In the genomic region with DNA sequence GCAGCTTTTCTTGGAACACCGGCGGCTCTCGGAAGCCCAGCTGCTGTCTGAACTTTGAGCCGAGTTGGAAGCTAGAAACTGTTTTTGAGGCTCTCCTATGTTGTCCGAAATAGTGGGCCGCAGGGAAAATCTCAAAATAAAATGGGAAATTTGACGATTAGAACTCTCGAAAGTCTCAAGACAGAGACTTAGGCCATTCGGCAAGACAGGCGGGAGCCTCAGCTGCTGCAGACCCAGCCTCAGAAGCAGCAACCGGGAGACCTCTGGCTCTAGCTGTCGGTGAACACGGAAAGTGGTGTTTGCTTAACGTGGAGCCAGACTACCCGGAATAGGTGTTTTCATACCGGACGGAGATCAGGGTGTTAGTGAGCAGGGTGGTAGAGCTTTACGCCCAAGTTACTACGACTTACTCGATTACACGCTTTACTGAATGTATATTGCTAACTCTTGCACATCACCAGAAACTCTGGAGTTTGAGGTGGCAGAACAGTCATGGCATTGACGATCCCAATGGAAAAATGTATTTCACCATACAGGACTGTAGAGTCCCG, we compare ENCODE assay signal across 8 cellular contexts. TPM values are rescaled to one million over a fixed set of nuclear protein-coding genes. Genes with fewer than 3 reads are reported as not detected.
DNase-seq lines count a peak whose midpoint lies in the region; ATAC-seq and TF ChIP-seq lines count a peak whose summit lies in the region.

No MANE protein-coding gene starts in this region.

- H4K20me1 ChIP-seq in BLaER1 treated with 17β-estradiol and CSF1 and Interleukin-3, amounts not matched to agents 10 nM and 100 nM, result peaks cover 23 to 53% (median 37%) of the 10 kb centered on the region in 11 experiments; a peak in 20 of 22 replicates

- TF ChIP-seq CTCF in VCaP (conservative IDR thresholded peaks at IDR 0.05), result no peak
- no peak for TF ChIP-seq CTCF in glutamatergic neuron (IDR thresholded peaks at IDR 0.05; ENCODE audit: partially characterized antibody, unreplicated experiment)
- no peak for TF ChIP-seq CTCF in sigmoid colon (IDR thresholded peaks at IDR 0.05)

- peaks cover 2% of the 10 kb centered on the region for H3K4me1 Mint-ChIP-seq in glutamatergic neuron (ENCODE audit: low read depth, unreplicated experiment)

- peaks cover 7% of the 10 kb centered on the region for H3K9me3 Mint-ChIP-seq in glutamatergic neuron (ENCODE audit: unreplicated experiment)

- H3K4me3 Mint-ChIP-seq in glutamatergic neuron (ENCODE audit: unreplicated experiment), result peak overlapping the region; percentile 92

- H3K9me3 ChIP-seq in BLaER1 treated with 17β-estradiol and CSF1 and Interleukin-3, amounts not matched to agents 10 nM and 100 nM (replicated peaks in 1 of 11), result no peaks in the 10 kb centered on the region
- no peaks in the 10 kb centered on the region for H3K9me3 ChIP-seq in sigmoid colon

- H3K36me3 ChIP-seq in BLaER1 treated with 17β-estradiol and CSF1 and Interleukin-3, amounts not matched to agents 10 nM and 100 nM, result peaks cover 63 to 83% (median 79%) of the 10 kb centered on the region in 11 experiments
- H3K36me3 ChIP-seq in sigmoid colon, result peaks cover 9 to 74% (median 48%) of the 10 kb centered on the region in 4 donors

- H3K27ac Mint-ChIP-seq in glutamatergic neuron (ENCODE audit: unreplicated experiment), result peak overlapping the region; percentile 92

- no peak for TF ChIP-seq POLR2A in sigmoid colon (IDR thresholded peaks at IDR 0.05)

- peak overlapping the region; percentile 82 to 96 (median 93) for H3K4me2 ChIP-seq in BLaER1 treated with 17β-estradiol and CSF1 and Interleukin-3, amounts not matched to agents 10 nM and 100 nM

- H3K27me3 Mint-ChIP-seq in glutamatergic neuron (ENCODE audit: unreplicated experiment), result peaks cover 1% of the 10 kb centered on the region

- H3K9ac ChIP-seq in BLaER1 treated with 17β-estradiol and CSF1 and Interleukin-3, amounts not matched to agents 10 nM and 100 nM, result peak overlapping the region; percentile 92 to 99 (median 95)

- H3K4me3 ChIP-seq in BLaER1 treated with 17β-estradiol and CSF1 and Interleukin-3, amounts not matched to agents 10 nM and 100 nM, result peak overlapping the region; percentile 75 to 92 (median 83)
- peak overlapping the region; percentile 73 to 99 (median 82) for H3K4me3 ChIP-seq in sigmoid colon

- DNase-seq in glutamatergic neuron (no peak), sigmoid colon (no peak), DMS114 treated with DMSO at 0.1 percent for 48 hours (lab: John Stamatoyannopoulos, UW; ENCODE audit: unreplicated experiment) (no peak), NCI-H146 (lab: John Stamatoyannopoulos, UW) (no peak)

- H3K36me3 Mint-ChIP-seq in glutamatergic neuron (ENCODE audit: unreplicated experiment), result no peaks in the 10 kb centered on the region

- 2 to 6% methylated on average over 23 of the region's 23 CpGs for WGBS in sigmoid colon, 2 donors

- intact Hi-C loops in sigmoid colon (cut with DNase I), result loop anchor here (5.0 to 10.0 kb wide), 2 partner anchors 206 to 254 kb away; a partner anchor contains a TSS

- peaks cover 24 to 46% (median 38%) of the 10 kb centered on the region in 10 experiments for H3K4me1 ChIP-seq in BLaER1 treated with 17β-estradiol and CSF1 and Interleukin-3, amounts not matched to agents 10 nM and 100 nM
- H3K4me1 ChIP-seq in sigmoid colon, result peaks cover 0 to 22% (median 18%) of the 10 kb centered on the region in 4 donors

- peak; percentile 10 for ATAC-seq in GM21825 (IDR thresholded peaks at IDR 0.05; ENCODE audit: unreplicated experiment)
- ATAC-seq in HG02610 (IDR thresholded peaks at IDR 0.05; ENCODE audit: unreplicated experiment), result no peak

- no peaks in the 10 kb centered on the region for H3K27me3 ChIP-seq in BLaER1 treated with 17β-estradiol and CSF1 and Interleukin-3, amounts not matched to agents 10 nM and 100 nM
- H3K27me3 ChIP-seq in sigmoid colon, result no peaks in the 10 kb centered on the region

- TF ChIP-seq EP300 in sigmoid colon (IDR thresholded peaks at IDR 0.05), result no peak

- peak overlapping the region; percentile 93 to 99 (median 96) for H3K27ac ChIP-seq in BLaER1 treated with 17β-estradiol and CSF1 and Interleukin-3, amounts not matched to agents 10 nM and 100 nM
- peak overlapping the region; percentile 99 for H3K27ac ChIP-seq in VCaP
- H3K27ac ChIP-seq in sigmoid colon, result peak overlapping the region; percentile 95 to 99 (median 97)

RNA-seq across cellular contexts. Expression of a gene that starts 0.4 kb away (rescaled TPM):
- total RNA-seq in glutamatergic neuron (ENCODE audit: unreplicated experiment) (300 TPM), sigmoid colon (100 to 1,000 TPM in 3 of 4 donors, 10 to 100 TPM in 1; 94.2 to 221 (median 132) TPM)
- 100 to 1,000 TPM in 1 of 3 donors, 10 to 100 TPM in 2; 18.0 to 146 (median 22.0) TPM for polyA plus RNA-seq in sigmoid colon

RNA-seq across cellular contexts. Expression of a gene that starts 21.9 kb away (rescaled TPM):
- total RNA-seq in glutamatergic neuron (ENCODE audit: unreplicated experiment), result 11.8 TPM
- 10 to 100 TPM; 17.5 to 51.5 (median 34.9) TPM for total RNA-seq in sigmoid colon
- 10 to 100 TPM in 1 of 3 donors, 1 to 10 TPM in 2; 5.4 to 31.1 (median 6.5) TPM for polyA plus RNA-seq in sigmoid colon

RNA-seq across cellular contexts. Expression of a gene that starts 32.9 kb away (rescaled TPM):
- total RNA-seq in glutamatergic neuron (ENCODE audit: unreplicated experiment) (66.2 TPM), sigmoid colon (10 to 100 TPM; 37.8 to 54.3 (median 49.3) TPM)
- 100 to 1,000 TPM in 1 of 3 donors, 10 to 100 TPM in 2; 87.9 to 115 (median 98.5) TPM for polyA plus RNA-seq in sigmoid colon
